ENCODE assay signal across 1 cellular context in genomic region chr1:99801584-99801983, GRCh38.
TF ChIP-seq lines count a peak whose summit lies in the region.

No MANE protein-coding gene starts in this region.

TF ChIP-seq in K562, 482 proteins besides CTCF, POLR2A, EP300 and RAD21:
- no peak for TF ChIP-seq NCOA4 (IDR thresholded peaks at IDR 0.05; ENCODE audit: partially characterized antibody)
- no peak for TF ChIP-seq ELK1 (CRISPR knock-in tag; IDR thresholded peaks at IDR 0.05)
- TF ChIP-seq EZH2 (IDR thresholded peaks at IDR 0.05; ENCODE audit: borderline replicate concordance, low read depth, low read length), result no peak
- TF ChIP-seq ETS1 (conservative IDR thresholded peaks at IDR 0.05; ENCODE audit: control insufficient read depth, low read depth, low read length), result no peak
- no peak for TF ChIP-seq HEY1 (CRISPR knock-in tag; IDR thresholded peaks at IDR 0.05; ENCODE audit: borderline replicate concordance)
- no peak for TF ChIP-seq GMEB1 (CRISPR knock-in tag; IDR thresholded peaks at IDR 0.05)
- TF ChIP-seq RBM15 (IDR thresholded peaks at IDR 0.05; ENCODE audit: insufficient read depth, low read length), result no peak
- no peak for TF ChIP-seq KDM1A (IDR thresholded peaks at IDR 0.05)
- no peak for TF ChIP-seq CCAR2 (IDR thresholded peaks at IDR 0.05; ENCODE audit: low read depth, low read length)
- no peak for TF ChIP-seq FIP1L1 (IDR thresholded peaks at IDR 0.05; ENCODE audit: low read depth, low read length, poor library complexity, severe bottlenecking)
- no peak for TF ChIP-seq SMARCC2 (IDR thresholded peaks at IDR 0.05; ENCODE audit: low read depth)
- TF ChIP-seq ZKSCAN1 (IDR thresholded peaks at IDR 0.05; ENCODE audit: low read depth, low read length), result no peak
TF ChIP-seq in K562: peak in this region for 0.
